ENCODE assay signal across 2 cellular contexts in the genomic region with DNA sequence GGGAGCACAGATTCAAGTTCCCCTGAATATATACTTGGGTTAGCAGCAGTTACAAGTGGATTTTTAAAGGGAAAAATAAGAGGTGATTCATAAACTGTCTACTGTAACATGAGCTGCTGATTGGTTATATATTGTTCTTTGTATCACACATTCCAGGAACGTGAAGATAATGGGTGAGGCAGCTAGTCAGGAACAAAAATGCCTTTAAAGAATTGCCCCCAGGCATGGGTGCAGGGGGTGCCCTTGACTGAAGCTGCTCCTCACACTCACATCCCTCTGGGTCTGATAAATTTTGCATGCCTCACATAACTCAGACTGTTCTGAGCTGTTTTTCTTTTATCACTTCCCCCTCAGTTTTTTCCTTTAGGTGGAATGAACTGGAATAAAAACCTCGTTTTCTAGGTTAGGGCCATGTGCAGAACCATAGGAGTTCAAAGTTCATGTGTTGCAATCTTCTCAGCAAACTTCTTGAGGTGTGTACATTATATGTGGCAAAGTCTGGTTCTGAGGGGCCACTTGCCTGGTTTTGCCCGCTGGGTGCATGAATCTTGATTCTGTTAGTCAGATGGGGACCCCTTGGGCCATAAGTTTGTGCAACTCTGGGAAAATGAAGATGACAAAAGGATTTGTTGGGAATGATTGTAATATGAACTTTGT.
TF ChIP-seq lines count a peak whose summit lies in the region.

No MANE protein-coding gene starts in this region.

TF ChIP-seq in HepG2, 621 proteins besides CTCF, POLR2A, EP300 and RAD21 (continued from another document):
- TF ChIP-seq HNF4A (CRISPR knock-in tag; IDR thresholded peaks at IDR 0.05), result peak; percentile 35
- TF ChIP-seq, protein P1, sequence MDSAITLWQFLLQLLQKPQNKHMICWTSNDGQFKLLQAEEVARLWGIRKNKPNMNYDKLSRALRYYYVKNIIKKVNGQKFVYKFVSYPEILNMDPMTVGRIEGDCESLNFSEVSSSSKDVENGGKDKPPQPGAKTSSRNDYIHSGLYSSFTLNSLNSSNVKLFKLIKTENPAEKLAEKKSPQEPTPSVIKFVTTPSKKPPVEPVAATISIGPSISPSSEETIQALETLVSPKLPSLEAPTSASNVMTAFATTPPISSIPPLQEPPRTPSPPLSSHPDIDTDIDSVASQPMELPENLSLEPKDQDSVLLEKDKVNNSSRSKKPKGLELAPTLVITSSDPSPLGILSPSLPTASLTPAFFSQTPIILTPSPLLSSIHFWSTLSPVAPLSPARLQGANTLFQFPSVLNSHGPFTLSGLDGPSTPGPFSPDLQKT (CRISPR knock-in tag; IDR thresholded peaks at IDR 0.05; ENCODE audit: borderline replicate concordance), result no peak
- TF ChIP-seq, protein P2, sequence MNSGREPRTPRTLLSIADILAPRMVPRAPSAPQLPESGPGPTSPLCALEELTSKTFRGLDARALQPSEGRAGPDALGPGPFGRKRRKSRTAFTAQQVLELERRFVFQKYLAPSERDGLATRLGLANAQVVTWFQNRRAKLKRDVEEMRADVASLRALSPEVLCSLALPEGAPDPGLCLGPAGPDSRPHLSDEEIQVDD (CRISPR knock-in tag; IDR thresholded peaks at IDR 0.05; ENCODE audit: borderline replicate concordance), result no peak
- no peak for TF ChIP-seq SSRP1 (CRISPR knock-in tag; IDR thresholded peaks at IDR 0.05)
- TF ChIP-seq TBP (CRISPR knock-in tag; IDR thresholded peaks at IDR 0.05), result no peak
- no peak for TF ChIP-seq XRCC5 (optimal IDR thresholded peaks at IDR 0.05; ENCODE audit: low read length)
- no peak for TF ChIP-seq ZNF160 (CRISPR knock-in tag; IDR thresholded peaks at IDR 0.05)
- TF ChIP-seq ZNF230 (CRISPR knock-in tag; IDR thresholded peaks at IDR 0.05), result no peak
- no peak for TF ChIP-seq JUN (CRISPR knock-in tag; IDR thresholded peaks at IDR 0.05)
- TF ChIP-seq, protein P3, sequence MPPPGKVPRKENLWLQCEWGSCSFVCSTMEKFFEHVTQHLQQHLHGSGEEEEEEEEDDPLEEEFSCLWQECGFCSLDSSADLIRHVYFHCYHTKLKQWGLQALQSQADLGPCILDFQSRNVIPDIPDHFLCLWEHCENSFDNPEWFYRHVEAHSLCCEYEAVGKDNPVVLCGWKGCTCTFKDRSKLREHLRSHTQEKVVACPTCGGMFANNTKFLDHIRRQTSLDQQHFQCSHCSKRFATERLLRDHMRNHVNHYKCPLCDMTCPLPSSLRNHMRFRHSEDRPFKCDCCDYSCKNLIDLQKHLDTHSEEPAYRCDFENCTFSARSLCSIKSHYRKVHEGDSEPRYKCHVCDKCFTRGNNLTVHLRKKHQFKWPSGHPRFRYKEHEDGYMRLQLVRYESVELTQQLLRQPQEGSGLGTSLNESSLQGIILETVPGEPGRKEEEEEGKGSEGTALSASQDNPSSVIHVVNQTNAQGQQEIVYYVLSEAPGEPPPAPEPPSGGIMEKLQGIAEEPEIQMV (CRISPR knock-in tag; IDR thresholded peaks at IDR 0.05; ENCODE audit: low read depth), result no peak
- no peak for TF ChIP-seq ZNF619 (CRISPR knock-in tag; IDR thresholded peaks at IDR 0.05)
- TF ChIP-seq ZNF839 (CRISPR knock-in tag; IDR thresholded peaks at IDR 0.05; ENCODE audit: borderline replicate concordance), result no peak
- TF ChIP-seq, protein P4, sequence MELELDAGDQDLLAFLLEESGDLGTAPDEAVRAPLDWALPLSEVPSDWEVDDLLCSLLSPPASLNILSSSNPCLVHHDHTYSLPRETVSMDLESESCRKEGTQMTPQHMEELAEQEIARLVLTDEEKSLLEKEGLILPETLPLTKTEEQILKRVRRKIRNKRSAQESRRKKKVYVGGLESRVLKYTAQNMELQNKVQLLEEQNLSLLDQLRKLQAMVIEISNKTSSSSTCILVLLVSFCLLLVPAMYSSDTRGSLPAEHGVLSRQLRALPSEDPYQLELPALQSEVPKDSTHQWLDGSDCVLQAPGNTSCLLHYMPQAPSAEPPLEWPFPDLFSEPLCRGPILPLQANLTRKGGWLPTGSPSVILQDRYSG (CRISPR knock-in tag; IDR thresholded peaks at IDR 0.05), result no peak
- TF ChIP-seq, protein P5, sequence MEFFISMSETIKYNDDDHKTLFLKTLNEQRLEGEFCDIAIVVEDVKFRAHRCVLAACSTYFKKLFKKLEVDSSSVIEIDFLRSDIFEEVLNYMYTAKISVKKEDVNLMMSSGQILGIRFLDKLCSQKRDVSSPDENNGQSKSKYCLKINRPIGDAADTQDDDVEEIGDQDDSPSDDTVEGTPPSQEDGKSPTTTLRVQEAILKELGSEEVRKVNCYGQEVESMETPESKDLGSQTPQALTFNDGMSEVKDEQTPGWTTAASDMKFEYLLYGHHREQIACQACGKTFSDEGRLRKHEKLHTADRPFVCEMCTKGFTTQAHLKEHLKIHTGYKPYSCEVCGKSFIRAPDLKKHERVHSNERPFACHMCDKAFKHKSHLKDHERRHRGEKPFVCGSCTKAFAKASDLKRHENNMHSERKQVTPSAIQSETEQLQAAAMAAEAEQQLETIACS (CRISPR knock-in tag; IDR thresholded peaks at IDR 0.05), result no peak
- TF ChIP-seq CEBPB (IDR thresholded peaks at IDR 0.05; ENCODE audit: borderline replicate concordance, low read depth, low read length), result peak; percentile 29; the same call in 1 of the 2 replicates
- TF ChIP-seq SP1 (IDR thresholded peaks at IDR 0.05), result no peak
- no peak for TF ChIP-seq SP1 (CRISPR knock-in tag; IDR thresholded peaks at IDR 0.05)

TF ChIP-seq in SK-N-SH, 30 proteins besides CTCF, POLR2A, EP300 and RAD21:
- TF ChIP-seq, protein P6, sequence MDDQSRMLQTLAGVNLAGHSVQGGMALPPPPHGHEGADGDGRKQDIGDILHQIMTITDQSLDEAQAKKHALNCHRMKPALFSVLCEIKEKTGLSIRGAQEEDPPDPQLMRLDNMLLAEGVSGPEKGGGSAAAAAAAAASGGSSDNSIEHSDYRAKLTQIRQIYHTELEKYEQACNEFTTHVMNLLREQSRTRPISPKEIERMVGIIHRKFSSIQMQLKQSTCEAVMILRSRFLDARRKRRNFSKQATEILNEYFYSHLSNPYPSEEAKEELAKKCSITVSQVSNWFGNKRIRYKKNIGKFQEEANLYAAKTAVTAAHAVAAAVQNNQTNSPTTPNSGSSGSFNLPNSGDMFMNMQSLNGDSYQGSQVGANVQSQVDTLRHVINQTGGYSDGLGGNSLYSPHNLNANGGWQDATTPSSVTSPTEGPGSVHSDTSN (IDR thresholded peaks at IDR 0.05), result peak; percentile 33; the same call in 1 of the 2 replicates
- TF ChIP-seq, protein P7, sequence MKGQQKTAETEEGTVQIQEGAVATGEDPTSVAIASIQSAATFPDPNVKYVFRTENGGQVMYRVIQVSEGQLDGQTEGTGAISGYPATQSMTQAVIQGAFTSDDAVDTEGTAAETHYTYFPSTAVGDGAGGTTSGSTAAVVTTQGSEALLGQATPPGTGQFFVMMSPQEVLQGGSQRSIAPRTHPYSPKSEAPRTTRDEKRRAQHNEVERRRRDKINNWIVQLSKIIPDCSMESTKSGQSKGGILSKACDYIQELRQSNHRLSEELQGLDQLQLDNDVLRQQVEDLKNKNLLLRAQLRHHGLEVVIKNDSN (IDR thresholded peaks at IDR 0.05; ENCODE audit: borderline replicate concordance, low read depth), result no peak
- TF ChIP-seq TCF12 (IDR thresholded peaks at IDR 0.05) (peak; percentile 11; the same call in 1 of the 2 replicates), EZH2phosphoT487 (IDR thresholded peaks at IDR 0.05; ENCODE audit: borderline replicate concordance, low read depth) (no peak), FOSL2 (IDR thresholded peaks at IDR 0.05; ENCODE audit: borderline replicate concordance, low read depth) (peak; percentile 27), FOXM1 (IDR thresholded peaks at IDR 0.05; ENCODE audit: low read depth) (no peak)
